9 cellular contexts compared by ENCODE assay signal in the genomic region with DNA sequence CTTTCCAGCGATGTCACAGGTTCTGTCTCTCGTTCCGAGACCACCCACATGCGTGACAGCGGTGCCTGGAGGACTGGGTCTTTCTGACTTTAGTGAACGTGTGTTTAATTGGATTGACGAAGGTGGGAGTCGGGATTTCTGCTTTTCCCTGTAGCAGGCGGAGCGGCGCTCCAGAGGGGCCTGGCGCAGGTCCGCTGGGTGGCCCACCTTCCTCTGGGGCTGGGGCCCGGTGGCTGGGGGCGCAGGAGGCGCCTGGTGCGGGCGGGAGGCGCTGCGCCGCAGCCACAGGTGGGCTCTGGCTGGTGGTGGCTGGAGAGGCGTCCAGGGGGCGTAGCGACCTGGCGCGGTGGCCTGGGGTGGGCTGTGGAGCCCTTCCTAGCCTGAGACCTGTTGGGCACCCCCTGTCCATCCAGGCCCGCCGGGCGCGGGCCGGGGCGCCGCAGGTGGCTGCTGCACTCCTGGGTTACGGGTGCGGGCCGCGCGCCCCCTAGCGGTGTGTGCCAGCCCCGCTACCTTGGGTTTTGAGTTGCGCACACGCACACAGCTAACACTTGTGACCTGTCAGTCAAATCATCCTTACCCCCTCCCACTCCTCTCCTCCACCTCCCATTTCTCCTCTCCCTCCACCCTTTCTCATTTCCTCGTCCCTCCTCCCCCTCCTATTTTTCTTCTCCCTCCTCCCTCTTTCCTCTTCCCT. TPM values are rescaled to one million over a fixed set of nuclear protein-coding genes. Genes with fewer than 3 reads are reported as not detected.
A peak's percentile ranks its signal among the peaks of the same experiment; 100 is the strongest.
DNase-seq lines count a peak whose midpoint lies in the region; ATAC-seq and TF ChIP-seq lines count a peak whose summit lies in the region.
"Had no signal": no experiment of that assay in that cellular context is flagged by ENCODE, and none has a peak within 500 bp of the region (broad histone marks: within the 10 kb centered on the region; RNA-seq: fewer than 3 reads in every experiment).

No MANE protein-coding gene starts in this region.

- no peaks in the 10 kb centered on the region for H3K9me3 ChIP-seq in thoracic aorta

- in situ Hi-C loops in brain microvascular endothelial cell (cut with HindIII; ENCODE audit: low pct_ligation_motif_present, low sequenced_read_pairs), result no loop called here

- H3K36me3 ChIP-seq in brain microvascular endothelial cell (replicated peaks) (peaks cover 30% of the 10 kb centered on the region), thoracic aorta (no peaks in the 10 kb centered on the region)

- no peak for ATAC-seq in thoracic aorta (ENCODE audit: insufficient number of reproducible peaks, low FRiP score, low read depth)
- no peak for ATAC-seq in GM21717 (IDR thresholded peaks at IDR 0.05; ENCODE audit: unreplicated experiment)

- no peaks in the 10 kb centered on the region for H3K4me1 ChIP-seq in thoracic aorta (ENCODE audit: control insufficient read depth in 1 of 2, low read depth in 2 of 2)

- H3K27ac ChIP-seq in brain microvascular endothelial cell (peak overlapping the region; percentile 77), thoracic aorta (no peak overlapping the region)

- TF ChIP-seq CTCF in brain microvascular endothelial cell (IDR thresholded peaks at IDR 0.05; ENCODE audit: low read depth, low read length, missing control alignments) (peak; percentile 70), thoracic aorta (IDR thresholded peaks at IDR 0.05) (peak; percentile 14)

- H3K4me3 ChIP-seq in brain microvascular endothelial cell (ENCODE audit: low read depth, low read length) (peak overlapping the region; percentile 82), thoracic aorta (peak overlapping the region; percentile 35)

- no peaks in the 10 kb centered on the region for H3K27me3 ChIP-seq in brain microvascular endothelial cell (replicated peaks)
- no peaks in the 10 kb centered on the region for H3K27me3 ChIP-seq in thoracic aorta (replicated peaks; ENCODE audit: insufficient read depth)

- DNase-seq in NCI-H524 (lab: John Stamatoyannopoulos, UW) (peak; percentile 38 to 73), NCI-H524 treated with DMSO at 0.1 percent for 48 hours (lab: John Stamatoyannopoulos, UW) (no peak), brain microvascular endothelial cell (peak; percentile 80), kidney tubule cell (ENCODE audit: low spot score) (peak; percentile 11), thoracic aorta (ENCODE audit: low spot score) (no peak), MV-4-11 (lab: John Stamatoyannopoulos, UW) (no peak), SKM-1 (lab: John Stamatoyannopoulos, UW; ENCODE audit: unreplicated experiment) (no peak)
- DNase-seq: OCI-M1 had no signal

RNA-seq across cellular contexts. Expression of a gene that starts 2.0 kb away (rescaled TPM):
- total RNA-seq in thoracic aorta, result 100 to 1,000 TPM; 127 to 153 TPM

Comparison
In these comparisons a context has a peak if more than half of its experiments do, and no peak if none do; other contexts are left out.
1. DNase-seq: peak in NCI-H524 (2 of 2), brain microvascular endothelial cell (single experiment) and kidney tubule cell (single experiment); none in NCI-H524 treated with DMSO at 0.1 percent for 48 hours (single experiment), thoracic aorta (single experiment), MV-4-11 (single experiment) and SKM-1 (single experiment).